1 cellular context compared by ENCODE assay signal in the genomic region with DNA sequence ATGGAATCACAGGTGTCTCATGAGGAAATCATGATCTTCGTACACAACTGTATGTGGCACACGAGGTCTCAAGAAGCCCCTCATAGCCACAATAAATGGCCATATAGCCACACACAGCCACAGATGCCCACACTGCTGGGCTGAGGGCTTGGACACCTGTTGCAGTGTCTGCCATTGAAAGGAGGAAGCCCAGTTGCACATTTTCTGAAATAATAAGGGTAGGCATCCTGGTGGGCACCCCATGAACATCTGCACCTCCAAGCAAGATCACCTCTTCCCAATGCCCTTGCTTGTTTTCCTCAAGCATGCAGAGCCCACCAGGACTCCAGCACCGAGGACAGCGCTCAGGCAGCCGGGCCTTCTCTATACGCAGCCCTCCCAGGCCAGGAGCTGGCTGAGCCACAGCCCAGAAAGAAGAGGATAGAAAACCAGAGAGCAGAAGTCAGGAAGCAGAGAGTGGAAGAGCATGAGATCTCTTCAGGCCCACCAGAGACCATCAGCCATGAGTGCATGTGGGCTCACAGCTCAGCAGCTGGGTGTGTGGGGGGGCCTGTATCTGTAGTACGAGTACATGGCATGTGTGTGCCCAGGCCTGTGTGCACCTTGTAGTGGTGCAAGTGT.
TF ChIP-seq lines count a peak whose summit lies in the region.

No MANE protein-coding gene starts in this region.

TF ChIP-seq in HepG2, 621 proteins besides CTCF, POLR2A, EP300 and RAD21 (continued from another document and continues in another):
- TF ChIP-seq ISX (CRISPR knock-in tag; conservative IDR thresholded peaks at IDR 0.05) (0 out of 2 replicates have a peak, but pooled peaks have one; percentile 35), SMARCE1 (IDR thresholded peaks at IDR 0.05; ENCODE audit: borderline replicate concordance) (no peak), LCORL (IDR thresholded peaks at IDR 0.05) (no peak), LCORL (CRISPR knock-in tag; IDR thresholded peaks at IDR 0.05) (no peak), ZNF644 (CRISPR knock-in tag; IDR thresholded peaks at IDR 0.05; ENCODE audit: low read depth) (no peak), SAP130 (CRISPR knock-in tag; IDR thresholded peaks at IDR 0.05; ENCODE audit: low read depth) (peak; percentile 81), FOXM1 (CRISPR knock-in tag; IDR thresholded peaks at IDR 0.05) (no peak), GFI1 (CRISPR knock-in tag; IDR thresholded peaks at IDR 0.05; ENCODE audit: borderline replicate concordance) (no peak), PHF5A (CRISPR knock-in tag; IDR thresholded peaks at IDR 0.05; ENCODE audit: low read depth, unreplicated experiment) (no peak), MEIS1 (CRISPR knock-in tag; IDR thresholded peaks at IDR 0.05; ENCODE audit: borderline replicate concordance) (no peak), NCOA1 (CRISPR knock-in tag; IDR thresholded peaks at IDR 0.05) (no peak), PITX1 (CRISPR knock-in tag; IDR thresholded peaks at IDR 0.05) (no peak), ARID2 (CRISPR knock-in tag; IDR thresholded peaks at IDR 0.05; ENCODE audit: borderline replicate concordance) (peak; percentile 82; the same call in 1 of the 2 replicates), MEF2D (CRISPR knock-in tag; IDR thresholded peaks at IDR 0.05) (no peak), MATR3 (CRISPR knock-in tag; IDR thresholded peaks at IDR 0.05) (no peak), ZNF672 (CRISPR knock-in tag; IDR thresholded peaks at IDR 0.05) (no peak), ZNF414 (CRISPR knock-in tag; IDR thresholded peaks at IDR 0.05) (no peak), ZNF552 (CRISPR knock-in tag; IDR thresholded peaks at IDR 0.05; ENCODE audit: borderline replicate concordance) (no peak), ZNF746 (CRISPR knock-in tag; IDR thresholded peaks at IDR 0.05) (0 out of 2 replicates have a peak, but pooled peaks have one; percentile 46), SP5 (CRISPR knock-in tag; IDR thresholded peaks at IDR 0.05; ENCODE audit: borderline replicate concordance, low read depth) (no peak), ZSCAN12 (CRISPR knock-in tag; IDR thresholded peaks at IDR 0.05) (peak; percentile 85; the same call in 1 of the 2 replicates), HNF4G (IDR thresholded peaks at IDR 0.05; ENCODE audit: borderline replicate concordance, low read depth, low read length) (no peak), HNF4G (CRISPR knock-in tag; IDR thresholded peaks at IDR 0.05; ENCODE audit: borderline replicate concordance, low read depth) (0 out of 2 replicates have a peak, but pooled peaks have one; percentile 31), ZNF710 (CRISPR knock-in tag; IDR thresholded peaks at IDR 0.05; ENCODE audit: borderline replicate concordance) (no peak), ZFY (CRISPR knock-in tag; IDR thresholded peaks at IDR 0.05) (no peak), ZNF772 (CRISPR knock-in tag; IDR thresholded peaks at IDR 0.05) (no peak), HNF1B (CRISPR knock-in tag; IDR thresholded peaks at IDR 0.05) (no peak), HNRNPLL (IDR thresholded peaks at IDR 0.05; ENCODE audit: low read depth, low read length, poor library complexity, severe bottlenecking) (no peak), ZBTB7B (CRISPR knock-in tag; IDR thresholded peaks at IDR 0.05) (0 out of 2 replicates have a peak, but pooled peaks have one; percentile 50), NKX3-1 (CRISPR knock-in tag; IDR thresholded peaks at IDR 0.05) (peak; percentile 86; the same call in 1 of the 2 replicates), MXD4 (CRISPR knock-in tag; IDR thresholded peaks at IDR 0.05) (peak; percentile 67; the same call in 1 of the 2 replicates), RORA (CRISPR knock-in tag; IDR thresholded peaks at IDR 0.05) (no peak), ZNF7 (CRISPR knock-in tag; IDR thresholded peaks at IDR 0.05) (0 out of 2 replicates have a peak, but pooled peaks have one; percentile 29), SETDB1 (CRISPR knock-in tag; IDR thresholded peaks at IDR 0.05; ENCODE audit: borderline replicate concordance) (no peak), CEBPB (IDR thresholded peaks at IDR 0.05; ENCODE audit: borderline replicate concordance, low read depth, low read length) (no peak)
- TF ChIP-seq, protein P1, sequence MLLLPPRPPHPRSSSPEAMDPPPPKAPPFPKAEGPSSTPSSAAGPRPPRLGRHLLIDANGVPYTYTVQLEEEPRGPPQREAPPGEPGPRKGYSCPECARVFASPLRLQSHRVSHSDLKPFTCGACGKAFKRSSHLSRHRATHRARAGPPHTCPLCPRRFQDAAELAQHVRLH (CRISPR knock-in tag; IDR thresholded peaks at IDR 0.05; ENCODE audit: borderline replicate concordance, low read depth): peak; percentile 91
- TF ChIP-seq, protein P2, sequence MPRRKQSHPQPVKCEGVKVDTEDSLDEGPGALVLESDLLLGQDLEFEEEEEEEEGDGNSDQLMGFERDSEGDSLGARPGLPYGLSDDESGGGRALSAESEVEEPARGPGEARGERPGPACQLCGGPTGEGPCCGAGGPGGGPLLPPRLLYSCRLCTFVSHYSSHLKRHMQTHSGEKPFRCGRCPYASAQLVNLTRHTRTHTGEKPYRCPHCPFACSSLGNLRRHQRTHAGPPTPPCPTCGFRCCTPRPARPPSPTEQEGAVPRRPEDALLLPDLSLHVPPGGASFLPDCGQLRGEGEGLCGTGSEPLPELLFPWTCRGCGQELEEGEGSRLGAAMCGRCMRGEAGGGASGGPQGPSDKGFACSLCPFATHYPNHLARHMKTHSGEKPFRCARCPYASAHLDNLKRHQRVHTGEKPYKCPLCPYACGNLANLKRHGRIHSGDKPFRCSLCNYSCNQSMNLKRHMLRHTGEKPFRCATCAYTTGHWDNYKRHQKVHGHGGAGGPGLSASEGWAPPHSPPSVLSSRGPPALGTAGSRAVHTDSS (CRISPR knock-in tag; conservative IDR thresholded peaks at IDR 0.05): no peak
- TF ChIP-seq, protein P3, sequence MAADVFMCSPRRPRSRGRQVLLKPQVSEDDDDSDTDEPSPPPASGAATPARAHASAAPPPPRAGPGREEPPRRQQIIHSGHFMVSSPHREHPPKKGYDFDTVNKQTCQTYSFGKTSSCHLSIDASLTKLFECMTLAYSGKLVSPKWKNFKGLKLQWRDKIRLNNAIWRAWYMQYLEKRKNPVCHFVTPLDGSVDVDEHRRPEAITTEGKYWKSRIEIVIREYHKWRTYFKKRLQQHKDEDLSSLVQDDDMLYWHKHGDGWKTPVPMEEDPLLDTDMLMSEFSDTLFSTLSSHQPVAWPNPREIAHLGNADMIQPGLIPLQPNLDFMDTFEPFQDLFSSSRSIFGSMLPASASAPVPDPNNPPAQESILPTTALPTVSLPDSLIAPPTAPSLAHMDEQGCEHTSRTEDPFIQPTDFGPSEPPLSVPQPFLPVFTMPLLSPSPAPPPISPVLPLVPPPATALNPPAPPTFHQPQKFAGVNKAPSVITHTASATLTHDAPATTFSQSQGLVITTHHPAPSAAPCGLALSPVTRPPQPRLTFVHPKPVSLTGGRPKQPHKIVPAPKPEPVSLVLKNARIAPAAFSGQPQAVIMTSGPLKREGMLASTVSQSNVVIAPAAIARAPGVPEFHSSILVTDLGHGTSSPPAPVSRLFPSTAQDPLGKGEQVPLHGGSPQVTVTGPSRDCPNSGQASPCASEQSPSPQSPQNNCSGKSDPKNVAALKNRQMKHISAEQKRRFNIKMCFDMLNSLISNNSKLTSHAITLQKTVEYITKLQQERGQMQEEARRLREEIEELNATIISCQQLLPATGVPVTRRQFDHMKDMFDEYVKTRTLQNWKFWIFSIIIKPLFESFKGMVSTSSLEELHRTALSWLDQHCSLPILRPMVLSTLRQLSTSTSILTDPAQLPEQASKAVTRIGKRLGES (CRISPR knock-in tag; IDR thresholded peaks at IDR 0.05; ENCODE audit: borderline replicate concordance): no peak
- TF ChIP-seq, protein P4, sequence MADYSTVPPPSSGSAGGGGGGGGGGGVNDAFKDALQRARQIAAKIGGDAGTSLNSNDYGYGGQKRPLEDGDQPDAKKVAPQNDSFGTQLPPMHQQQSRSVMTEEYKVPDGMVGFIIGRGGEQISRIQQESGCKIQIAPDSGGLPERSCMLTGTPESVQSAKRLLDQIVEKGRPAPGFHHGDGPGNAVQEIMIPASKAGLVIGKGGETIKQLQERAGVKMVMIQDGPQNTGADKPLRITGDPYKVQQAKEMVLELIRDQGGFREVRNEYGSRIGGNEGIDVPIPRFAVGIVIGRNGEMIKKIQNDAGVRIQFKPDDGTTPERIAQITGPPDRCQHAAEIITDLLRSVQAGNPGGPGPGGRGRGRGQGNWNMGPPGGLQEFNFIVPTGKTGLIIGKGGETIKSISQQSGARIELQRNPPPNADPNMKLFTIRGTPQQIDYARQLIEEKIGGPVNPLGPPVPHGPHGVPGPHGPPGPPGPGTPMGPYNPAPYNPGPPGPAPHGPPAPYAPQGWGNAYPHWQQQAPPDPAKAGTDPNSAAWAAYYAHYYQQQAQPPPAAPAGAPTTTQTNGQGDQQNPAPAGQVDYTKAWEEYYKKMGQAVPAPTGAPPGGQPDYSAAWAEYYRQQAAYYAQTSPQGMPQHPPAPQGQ (CRISPR knock-in tag; IDR thresholded peaks at IDR 0.05; ENCODE audit: borderline replicate concordance): no peak
- TF ChIP-seq, protein P5, sequence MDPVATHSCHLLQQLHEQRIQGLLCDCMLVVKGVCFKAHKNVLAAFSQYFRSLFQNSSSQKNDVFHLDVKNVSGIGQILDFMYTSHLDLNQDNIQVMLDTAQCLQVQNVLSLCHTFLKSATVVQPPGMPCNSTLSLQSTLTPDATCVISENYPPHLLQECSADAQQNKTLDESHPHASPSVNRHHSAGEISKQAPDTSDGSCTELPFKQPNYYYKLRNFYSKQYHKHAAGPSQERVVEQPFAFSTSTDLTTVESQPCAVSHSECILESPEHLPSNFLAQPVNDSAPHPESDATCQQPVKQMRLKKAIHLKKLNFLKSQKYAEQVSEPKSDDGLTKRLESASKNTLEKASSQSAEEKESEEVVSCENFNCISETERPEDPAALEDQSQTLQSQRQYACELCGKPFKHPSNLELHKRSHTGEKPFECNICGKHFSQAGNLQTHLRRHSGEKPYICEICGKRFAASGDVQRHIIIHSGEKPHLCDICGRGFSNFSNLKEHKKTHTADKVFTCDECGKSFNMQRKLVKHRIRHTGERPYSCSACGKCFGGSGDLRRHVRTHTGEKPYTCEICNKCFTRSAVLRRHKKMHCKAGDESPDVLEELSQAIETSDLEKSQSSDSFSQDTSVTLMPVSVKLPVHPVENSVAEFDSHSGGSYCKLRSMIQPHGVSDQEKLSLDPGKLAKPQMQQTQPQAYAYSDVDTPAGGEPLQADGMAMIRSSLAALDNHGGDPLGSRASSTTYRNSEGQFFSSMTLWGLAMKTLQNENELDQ (CRISPR knock-in tag; IDR thresholded peaks at IDR 0.05; ENCODE audit: borderline replicate concordance): peak; percentile 73; the same call in 1 of the 2 replicates
- TF ChIP-seq, protein P6, sequence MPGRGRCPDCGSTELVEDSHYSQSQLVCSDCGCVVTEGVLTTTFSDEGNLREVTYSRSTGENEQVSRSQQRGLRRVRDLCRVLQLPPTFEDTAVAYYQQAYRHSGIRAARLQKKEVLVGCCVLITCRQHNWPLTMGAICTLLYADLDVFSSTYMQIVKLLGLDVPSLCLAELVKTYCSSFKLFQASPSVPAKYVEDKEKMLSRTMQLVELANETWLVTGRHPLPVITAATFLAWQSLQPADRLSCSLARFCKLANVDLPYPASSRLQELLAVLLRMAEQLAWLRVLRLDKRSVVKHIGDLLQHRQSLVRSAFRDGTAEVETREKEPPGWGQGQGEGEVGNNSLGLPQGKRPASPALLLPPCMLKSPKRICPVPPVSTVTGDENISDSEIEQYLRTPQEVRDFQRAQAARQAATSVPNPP (CRISPR knock-in tag; IDR thresholded peaks at IDR 0.05): no peak
- TF ChIP-seq, protein P7, sequence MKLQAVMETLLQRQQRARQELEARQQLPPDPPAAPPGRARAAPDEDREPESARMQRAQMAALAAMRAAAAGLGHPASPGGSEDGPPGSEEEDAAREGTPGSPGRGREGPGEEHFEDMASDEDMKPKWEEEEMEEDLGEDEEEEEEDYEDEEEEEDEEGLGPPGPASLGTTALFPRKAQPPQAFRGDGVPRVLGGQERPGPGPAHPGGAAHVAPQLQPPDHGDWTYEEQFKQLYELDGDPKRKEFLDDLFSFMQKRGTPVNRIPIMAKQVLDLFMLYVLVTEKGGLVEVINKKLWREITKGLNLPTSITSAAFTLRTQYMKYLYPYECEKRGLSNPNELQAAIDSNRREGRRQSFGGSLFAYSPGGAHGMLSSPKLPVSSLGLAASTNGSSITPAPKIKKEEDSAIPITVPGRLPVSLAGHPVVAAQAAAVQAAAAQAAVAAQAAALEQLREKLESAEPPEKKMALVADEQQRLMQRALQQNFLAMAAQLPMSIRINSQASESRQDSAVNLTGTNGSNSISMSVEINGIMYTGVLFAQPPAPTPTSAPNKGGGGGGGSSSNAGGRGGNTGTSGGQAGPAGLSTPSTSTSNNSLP (IDR thresholded peaks at IDR 0.05; ENCODE audit: low read depth, low read length): no peak
